12 cellular contexts compared by ENCODE assay signal in genomic region chr7:70704921-70705346, GRCh38.
"Had no signal": no experiment of that assay in that cellular context is flagged by ENCODE, and none has a peak within 500 bp of the region (broad histone marks: within the 10 kb centered on the region; RNA-seq: fewer than 3 reads in every experiment).

No MANE protein-coding gene starts in this region.

- H3K4me3 ChIP-seq: gastroesophageal sphincter, ovary, transverse colon had no signal

- H3K27me3 ChIP-seq: gastroesophageal sphincter, ovary, transverse colon had no signal

- H3K27ac ChIP-seq: gastroesophageal sphincter, ovary, transverse colon had no signal

- H3K9me3 Mint-ChIP-seq: neural crest cell; stimulated activated memory B cell treated with anti-CD40 and anti-IgM and Interleukin-4, amounts not matched to agents 10 μg/mL and 1 μg/mL and 100 μg/mL, for 72 hours; T-helper 2 cell treated with Interferon-gamma antibody and Interleukin-4, amounts not matched to agents 5 μg/mL and 100 μg/mL, for 36 hours had no signal

- H3K36me3 ChIP-seq: gastroesophageal sphincter, ovary, transverse colon had no signal

- H3K9me3 ChIP-seq: gastroesophageal sphincter, ovary, transverse colon had no signal

- H3K4me1 Mint-ChIP-seq: stimulated activated memory B cell treated with anti-CD40 and anti-IgM and Interleukin-4, amounts not matched to agents 10 μg/mL and 1 μg/mL and 100 μg/mL, for 72 hours had no signal

- ATAC-seq: activated CD4-positive, CD25-positive, alpha-beta regulatory T cell treated with anti-CD3 and anti-CD28 coated beads, Interleukin-2, amount 50 U/mL, for 24 hours; activated naive CD4-positive, alpha-beta T cell treated with anti-CD3 and anti-CD28 coated beads, Interleukin-2, amount 50 U/mL, for 72 hours; gastroesophageal sphincter; stimulated activated memory B cell treated with anti-CD40 and anti-IgM and Interleukin-4, amounts not matched to agents 10 μg/mL and 1 μg/mL and 100 μg/mL, for 72 hours had no signal

- H3K4me3 Mint-ChIP-seq: neural crest cell; stimulated activated memory B cell treated with anti-CD40 and anti-IgM and Interleukin-4, amounts not matched to agents 10 μg/mL and 1 μg/mL and 100 μg/mL, for 72 hours; T-helper 2 cell treated with Interferon-gamma antibody and Interleukin-4, amounts not matched to agents 5 μg/mL and 100 μg/mL, for 36 hours had no signal

- H3K27me3 Mint-ChIP-seq: stimulated activated memory B cell treated with anti-CD40 and anti-IgM and Interleukin-4, amounts not matched to agents 10 μg/mL and 1 μg/mL and 100 μg/mL, for 72 hours had no signal

- FAIRE-seq: bronchial epithelial cell, colon had no signal

- DNase-seq: anterior cingulate cortex, ovary, retina, transverse colon had no signal

- H3K36me3 Mint-ChIP-seq: activated naive CD4-positive, alpha-beta T cell treated with anti-CD3 and anti-CD28 coated beads, Interleukin-2, amount 50 U/mL, for 72 hours; stimulated activated memory B cell treated with anti-CD40 and anti-IgM and Interleukin-4, amounts not matched to agents 10 μg/mL and 1 μg/mL and 100 μg/mL, for 72 hours had no signal
